In genomic region chr7:44632196-44632595, GRCh38 we compare ENCODE assay signal across 9 cellular contexts. TPM values are rescaled to one million over a fixed set of nuclear protein-coding genes. Genes with fewer than 3 reads are reported as not detected.
A peak's percentile ranks its signal among the peaks of the same experiment; 100 is the strongest.
DNase-seq lines count a peak whose midpoint lies in the region; ATAC-seq, FAIRE-seq and TF ChIP-seq lines count a peak whose summit lies in the region.
"Had no signal": no experiment of that assay in that cellular context is flagged by ENCODE, and none has a peak within 500 bp of the region (broad histone marks: within the 10 kb centered on the region; RNA-seq: fewer than 3 reads in every experiment).

No MANE protein-coding gene starts in this region.

- peak overlapping the region; percentile 43 for H3K4me2 ChIP-seq in Loucy (ENCODE audit: low read depth, low read length, poor library complexity, severe bottlenecking)

- intact Hi-C loops in CD4-positive, alpha-beta T cell (cut with DNase I, micrococcal nuclease), result loop anchor here in 1 of 2 experiments (5.0 kb wide), 1 partner anchor 165 kb away; the partner anchor contains the start of gene PPIA

- no peaks in the 10 kb centered on the region for H3K27me3 Mint-ChIP-seq in CD4-positive, alpha-beta T cell
- no peaks in the 10 kb centered on the region for H3K27me3 Mint-ChIP-seq in brain

- no peaks in the 10 kb centered on the region for H3K27me3 ChIP-seq in CD4-positive, alpha-beta T cell (ENCODE audit: control insufficient read depth, insufficient read depth, low read length)
- H3K27me3 ChIP-seq in Loucy (ENCODE audit: insufficient read depth, low read length, poor library complexity, severe bottlenecking) (no peaks in the 10 kb centered on the region), neutrophil (no peaks in the 10 kb centered on the region)

- H3K36me3 Mint-ChIP-seq in CD4-positive, alpha-beta T cell (ENCODE audit: low read depth), result peaks cover 21% of the 10 kb centered on the region
- H3K36me3 Mint-ChIP-seq in brain, result peaks cover 21% of the 10 kb centered on the region

- POLR2A ChIA-PET in CD4-positive, alpha-beta T cell (lab: Charles Lee), result interaction anchor here (1.1 to 13.5 kb wide), 13 partner anchors 7 to 216 kb away, joined by 3 to 229 read pairs (median 10); partner anchors contain the start of genes H2AZ2, OGDH, PPIA and TMED4

- H4K20me1 ChIP-seq in Loucy (ENCODE audit: insufficient read depth, low read length, poor library complexity, severe bottlenecking), result peaks cover 5% of the 10 kb centered on the region

- CTCF ChIA-PET in CD4-positive, alpha-beta T cell (lab: Charles Lee), result interaction anchor here (2.2 kb wide), 1 partner anchor 26 kb away, joined by 12 read pairs; the partner anchor contains the start of gene OGDH

- peaks cover 70% of the 10 kb centered on the region for H3K4me1 Mint-ChIP-seq in CD4-positive, alpha-beta T cell (ENCODE audit: low read depth)
- peaks cover 69% of the 10 kb centered on the region for H3K4me1 Mint-ChIP-seq in brain

- H3K27ac ChIP-seq in CD4-positive, alpha-beta T cell (ENCODE audit: low read depth, low read length), result peak overlapping the region; percentile 87
- peak overlapping the region; percentile 96 for H3K27ac ChIP-seq in neutrophil

- H3K36me3 ChIP-seq in Loucy (ENCODE audit: insufficient read depth, low read length) (peaks cover 7% of the 10 kb centered on the region; the same call in 1 of the 2 replicates), neutrophil (peaks cover 2% of the 10 kb centered on the region)

- H3K27ac Mint-ChIP-seq in CD4-positive, alpha-beta T cell, result peak overlapping the region; percentile 96
- peak overlapping the region; percentile 52 to 94 (median 91) for H3K27ac Mint-ChIP-seq in brain

- peak overlapping the region; percentile 57 for H3K4me3 Mint-ChIP-seq in CD4-positive, alpha-beta T cell
- peak overlapping the region in 1 of 5 experiments; percentile 43 for H3K4me3 Mint-ChIP-seq in brain

- peak overlapping the region; percentile 9 for H3K4me3 ChIP-seq in Loucy (ENCODE audit: low read length, poor library complexity, severe bottlenecking)
- peak overlapping the region; percentile 18 to 56 for H3K4me3 ChIP-seq in neutrophil (ENCODE audit: low read depth in 1 of 2, low read length in 1 of 2)

- H3K9me3 ChIP-seq in CD4-positive, alpha-beta T cell (ENCODE audit: control insufficient read depth, low read length), result no peaks in the 10 kb centered on the region
- no peaks in the 10 kb centered on the region for H3K9me3 ChIP-seq in Loucy (ENCODE audit: insufficient read depth, low read depth, low read length)
- H3K9me3 ChIP-seq in neutrophil, result no peaks in the 10 kb centered on the region

- H3F3A ChIP-seq in Loucy (ENCODE audit: low read depth), result peaks cover 4% of the 10 kb centered on the region; the same call in 1 of the 2 replicates

- no peak overlapping the region for H2AFZ ChIP-seq in Loucy (ENCODE audit: low read length)

- H3K4me1 ChIP-seq in Loucy (ENCODE audit: insufficient read depth, low read length, poor library complexity, severe bottlenecking) (peaks cover 60% of the 10 kb centered on the region), neutrophil (ENCODE audit: control insufficient read depth in 1 of 2, insufficient read depth in 1 of 2, low read depth in 1 of 2, low read length in 1 of 2) (peaks cover 88 to 90% of the 10 kb centered on the region in 2 experiments)

- DNase-seq in CD4-positive, alpha-beta T cell, result no peak
- DNase-seq in GM19239 (ENCODE audit: insufficient read length, low spot score), result no peak
- DNase-seq in stimulated activated CD4-positive, alpha-beta T cell treated with anti-CD3 and anti-CD28 coated beads, Interleukin-2, amount 100 ng/mL, for 24 hours, result no peak
- DNase-seq: NCI-H510A treated with DMSO at 0.1 percent for 48 hours had no signal

- H3K9me3 Mint-ChIP-seq in CD4-positive, alpha-beta T cell, result no peaks in the 10 kb centered on the region
- H3K9me3 Mint-ChIP-seq in brain, result no peaks in the 10 kb centered on the region

- H3K9ac ChIP-seq in Loucy (ENCODE audit: low read depth, low read length, poor library complexity, severe bottlenecking), result peak overlapping the region; percentile 47

- H3K79me2 ChIP-seq in Loucy (ENCODE audit: insufficient read depth, low read length), result peaks cover 15% of the 10 kb centered on the region; the same call in 1 of the 2 replicates

- H3K9me2 ChIP-seq in Loucy (replicated peaks; ENCODE audit: low read depth, low read length), result no peaks in the 10 kb centered on the region

- ATAC-seq in CD4-positive, alpha-beta T cell (ENCODE audit: poor library complexity), result no peak
- no peak for ATAC-seq in GM18861 (IDR thresholded peaks at IDR 0.05; ENCODE audit: unreplicated experiment)
- ATAC-seq in GM21717 (IDR thresholded peaks at IDR 0.05; ENCODE audit: unreplicated experiment), result no peak

- no peak for FAIRE-seq in GM19239 (lab: Jason Lieb, UNC)

- TF ChIP-seq CTCF in CD4-positive, alpha-beta T cell (IDR thresholded peaks at IDR 0.05), result no peak
- TF ChIP-seq CTCF in Loucy (conservative IDR thresholded peaks at IDR 0.05; ENCODE audit: low read length) (no peak), brain (conservative IDR thresholded peaks at IDR 0.05) (no peak), neutrophil (IDR thresholded peaks at IDR 0.05) (no peak)

RNA-seq across cellular contexts. Expression of gene OGDH, which starts 25.8 kb away (rescaled TPM):
- total RNA-seq in CD4-positive, alpha-beta T cell, result 10 to 100 TPM; 39.8 to 43.8 TPM
- 177 TPM for polyA plus RNA-seq in brain (ENCODE audit: insufficient read depth, low read depth, low replicate concordance)

RNA-seq across cellular contexts. Expression of gene TMED4, which starts 50.2 kb away (rescaled TPM):
- 100 to 1,000 TPM; 134 to 138 TPM for total RNA-seq in CD4-positive, alpha-beta T cell
- polyA plus RNA-seq in brain (ENCODE audit: insufficient read depth, low read depth, low replicate concordance), result 96.9 TPM

RNA-seq across cellular contexts. Expression of gene DDX56, which starts 58.5 kb away (rescaled TPM):
- 100 to 1,000 TPM; 126 to 127 TPM for total RNA-seq in CD4-positive, alpha-beta T cell
- 62.8 TPM for polyA plus RNA-seq in brain (ENCODE audit: insufficient read depth, low read depth, low replicate concordance)
